In genomic region chr6:154602296-154602695, GRCh38 we compare ENCODE assay signal across 20 cellular contexts.
DNase-seq lines count a peak whose midpoint lies in the region; ATAC-seq, FAIRE-seq and TF ChIP-seq lines count a peak whose summit lies in the region.
"Had no signal": no experiment of that assay in that cellular context is flagged by ENCODE, and none has a peak within 500 bp of the region (broad histone marks: within the 10 kb centered on the region; RNA-seq: fewer than 3 reads in every experiment).

No MANE protein-coding gene starts in this region.

- no peaks in the 10 kb centered on the region for H3K36me3 Mint-ChIP-seq in astrocyte (ENCODE audit: low read depth, unreplicated experiment)
- H3K36me3 Mint-ChIP-seq: CD8-positive, alpha-beta memory T cell had no signal

- TF ChIP-seq POLR2A in upper lobe of left lung (IDR thresholded peaks at IDR 0.05): no peak

- DNase-seq in DMS53 (lab: John Stamatoyannopoulos, UW) (peak; percentile 24), DMS53 treated with DMSO at 0.1 percent for 48 hours (lab: John Stamatoyannopoulos, UW; ENCODE audit: unreplicated experiment) (no peak), astrocyte (ENCODE audit: low read depth) (peak; percentile 18), kidney glomerular epithelial cell (lab: John Stamatoyannopoulos, UW) (peak; percentile 71), smooth muscle cell (lab: John Stamatoyannopoulos, UW; ENCODE audit: unreplicated experiment) (no peak), ecto neural progenitor cell (ENCODE audit: low spot score) (no peak), upper lobe of left lung (no peak)
- DNase-seq in effector CD8-positive, alpha-beta T cell (lab: John Stamatoyannopoulos, UW): no peak
- DNase-seq: CD8-positive, alpha-beta memory T cell; DMS 273 treated with DMSO at 0.1 percent for 48 hours; H7; NCI-H1048; NCI-H146; NCI-H2107; NCI-H345; NCI-H774 had no signal

- H3K27ac ChIP-seq in astrocyte (ENCODE audit: low read depth, low read length): no peak overlapping the region
- H3K27ac ChIP-seq in smooth muscle cell (ENCODE audit: low read depth): peak overlapping the region; percentile 7
- H3K27ac ChIP-seq in upper lobe of left lung: no peak overlapping the region
- H3K27ac ChIP-seq: 22Rv1, BLaER1 had no signal

- no peak for TF ChIP-seq EP300 in upper lobe of left lung (IDR thresholded peaks at IDR 0.05)

- H4K20me1 ChIP-seq in astrocyte (ENCODE audit: insufficient read depth, low read length): no peaks in the 10 kb centered on the region
- no peaks in the 10 kb centered on the region for H4K20me1 ChIP-seq in smooth muscle cell (ENCODE audit: low read depth)
- H4K20me1 ChIP-seq: BLaER1 had no signal

- H3K4me3 Mint-ChIP-seq in astrocyte (ENCODE audit: unreplicated experiment): no peak overlapping the region
- H3K4me3 Mint-ChIP-seq: CD8-positive, alpha-beta memory T cell had no signal

- H3K9ac ChIP-seq in astrocyte (ENCODE audit: low read length) (no peak overlapping the region), smooth muscle cell (ENCODE audit: low read depth) (no peak overlapping the region)
- H3K9ac ChIP-seq: BLaER1 had no signal

- WGBS in smooth muscle cell (ENCODE audit: low lambda C conversion rate): 34% methylated on average over 5 of the region's 5 CpGs
- WGBS in upper lobe of left lung, 2 donors: 58 to 72% methylated on average over 5 of the region's 5 CpGs

- H3K27me3 ChIP-seq in astrocyte (ENCODE audit: insufficient read depth, low read length): peaks cover 3% of the 10 kb centered on the region
- no peaks in the 10 kb centered on the region for H3K27me3 ChIP-seq in smooth muscle cell (ENCODE audit: low read depth)
- H3K27me3 ChIP-seq in upper lobe of left lung: no peaks in the 10 kb centered on the region
- H3K27me3 ChIP-seq: BLaER1 had no signal

- H2AFZ ChIP-seq in astrocyte (ENCODE audit: low read depth, low read length) (no peak overlapping the region), smooth muscle cell (ENCODE audit: low read depth) (peak overlapping the region; percentile 5)

- H3K79me2 ChIP-seq in astrocyte (ENCODE audit: insufficient read depth, low read length) (no peaks in the 10 kb centered on the region), smooth muscle cell (ENCODE audit: low read depth) (no peaks in the 10 kb centered on the region)

- H3K4me3 ChIP-seq in astrocyte (ENCODE audit: insufficient read depth, low read depth, low read length): no peak overlapping the region
- no peak overlapping the region for H3K4me3 ChIP-seq in smooth muscle cell
- no peak overlapping the region for H3K4me3 ChIP-seq in upper lobe of left lung
- H3K4me3 ChIP-seq: BLaER1 had no signal

- ATAC-seq in upper lobe of left lung (ENCODE audit: low FRiP score in 2 of 2): no peak
- ATAC-seq: Panc1, Right ventricle myocardium inferior had no signal

- H3K4me2 ChIP-seq in astrocyte (ENCODE audit: low read length) (no peak overlapping the region), smooth muscle cell (no peak overlapping the region)
- H3K4me2 ChIP-seq: BLaER1 had no signal

- peaks cover 2% of the 10 kb centered on the region for H3K4me1 Mint-ChIP-seq in astrocyte (ENCODE audit: low read depth, unreplicated experiment)

- H3K27me3 Mint-ChIP-seq in astrocyte (ENCODE audit: low read depth, unreplicated experiment): peaks cover 2% of the 10 kb centered on the region

- H3K9me3 ChIP-seq in astrocyte (ENCODE audit: insufficient read depth, low read depth, low read length): no peaks in the 10 kb centered on the region
- H3K9me3 ChIP-seq in smooth muscle cell (replicated peaks; ENCODE audit: low read depth): no peaks in the 10 kb centered on the region
- no peaks in the 10 kb centered on the region for H3K9me3 ChIP-seq in upper lobe of left lung
- H3K9me3 ChIP-seq: BLaER1 had no signal

- H3K36me3 ChIP-seq in astrocyte (ENCODE audit: insufficient read depth, low read length) (no peaks in the 10 kb centered on the region), smooth muscle cell (ENCODE audit: low read depth) (no peaks in the 10 kb centered on the region), upper lobe of left lung (no peaks in the 10 kb centered on the region)
- H3K36me3 ChIP-seq: BLaER1 had no signal

- TF ChIP-seq CTCF in astrocyte (IDR thresholded peaks at IDR 0.05; ENCODE audit: insufficient read depth, low read depth, low read length): no peak
- TF ChIP-seq CTCF in smooth muscle cell (IDR thresholded peaks at IDR 0.05; ENCODE audit: borderline replicate concordance, insufficient read depth, poor library complexity, severe bottlenecking): no peak
- no peak for TF ChIP-seq CTCF in upper lobe of left lung (IDR thresholded peaks at IDR 0.05)

- no peaks in the 10 kb centered on the region for H3K4me1 ChIP-seq in astrocyte (ENCODE audit: insufficient read depth, low read length)
- H3K4me1 ChIP-seq in smooth muscle cell (ENCODE audit: low read depth): peaks cover 3% of the 10 kb centered on the region
- peaks cover 0 to 5% (median 0%) of the 10 kb centered on the region in 4 donors for H3K4me1 ChIP-seq in upper lobe of left lung

- H3K27ac Mint-ChIP-seq in astrocyte (ENCODE audit: unreplicated experiment): no peak overlapping the region
- H3K27ac Mint-ChIP-seq: CD8-positive, alpha-beta memory T cell had no signal

- H3K9me3 Mint-ChIP-seq in astrocyte (ENCODE audit: unreplicated experiment): no peaks in the 10 kb centered on the region
- H3K9me3 Mint-ChIP-seq: CD8-positive, alpha-beta memory T cell had no signal

- H3F3A ChIP-seq in smooth muscle cell (ENCODE audit: low read depth): no peaks in the 10 kb centered on the region

- FAIRE-seq in astrocyte (lab: Jason Lieb, UNC): no peak

Comparison
In these comparisons a context has a peak if more than half of its experiments do, and no peak if none do; other contexts are left out.
1. DNase-seq: peak in DMS53 (single experiment), astrocyte (single experiment) and kidney glomerular epithelial cell (single experiment); none in DMS53 treated with DMSO at 0.1 percent for 48 hours (single experiment), smooth muscle cell (single experiment), ecto neural progenitor cell (single experiment), upper lobe of left lung (0 of 2) and effector CD8-positive, alpha-beta T cell (single experiment).